7 cellular contexts compared by ENCODE assay signal in genomic region chr17:77404812-77405581, GRCh38.
DNase-seq lines count a peak whose midpoint lies in the region; ATAC-seq and TF ChIP-seq lines count a peak whose summit lies in the region.

No MANE protein-coding gene starts in this region.

- no peaks in the 10 kb centered on the region for H3K9me3 ChIP-seq in tibial artery

- DNase-seq in HL-60 (ENCODE audit: low read depth in 1 of 2, low spot score in 1 of 2) (peak; percentile 52 to 90), dermis microvascular lymphatic vessel endothelial cell (ENCODE audit: low read depth in 2 of 2) (peak; percentile 93), occipital lobe (lab: John Stamatoyannopoulos, UW) (peak; percentile 34), tibial artery (peak in 1 of 2 donors; percentile 74), RPMI8226 (no peak)
- DNase-seq in activated CD4-positive, alpha-beta T cell treated with anti-CD3 and anti-CD28 coated beads, Interleukin-2, amount 10 ng/mL, durations not matched to agents 24 days and 14 days: peak; percentile 95

- no peaks in the 10 kb centered on the region for H3K9me3 Mint-ChIP-seq in activated CD4-positive, alpha-beta T cell treated with anti-CD3 and anti-CD28 coated beads, Interleukin-2, amount 10 ng/mL, durations not matched to agents 24 days and 14 days

- peaks cover 85% of the 10 kb centered on the region for H3K4me1 Mint-ChIP-seq in activated CD4-positive, alpha-beta T cell treated with anti-CD3 and anti-CD28 coated beads, Interleukin-2, amount 10 ng/mL, durations not matched to agents 24 days and 14 days

- H3K27me3 ChIP-seq in HL-60 (ENCODE audit: insufficient read depth, poor library complexity, severe bottlenecking) (no peaks in the 10 kb centered on the region), tibial artery (no peaks in the 10 kb centered on the region)

- H3K27ac ChIP-seq in HL-60 (replicated peaks) (peak overlapping the region; percentile 31), tibial artery (peak overlapping the region; percentile 85 to 87)

- H3K27me3 Mint-ChIP-seq in activated CD4-positive, alpha-beta T cell treated with anti-CD3 and anti-CD28 coated beads, Interleukin-2, amount 10 ng/mL, durations not matched to agents 24 days and 14 days: no peaks in the 10 kb centered on the region

- intact Hi-C loops in activated CD4-positive, alpha-beta T cell treated with anti-CD3 and anti-CD28 coated beads, Interleukin-2, amount 10 ng/mL, durations not matched to agents 24 days and 14 days (cut with micrococcal nuclease): loop anchor here (1.0 to 5.0 kb wide), 4 partner anchors 15 to 68 kb away; no protein-coding TSS in a partner anchor
- intact Hi-C loops in tibial artery (cut with DNase I; ENCODE audit: low total_unique reads): no loop called here

- no peak for TF ChIP-seq CTCF in HL-60 (IDR thresholded peaks at IDR 0.05; ENCODE audit: insufficient read depth, low read length)
- no peak for TF ChIP-seq CTCF in tibial artery (IDR thresholded peaks at IDR 0.05)

- H3K36me3 ChIP-seq in tibial artery: peaks cover 9 to 21% (median 13%) of the 10 kb centered on the region in 3 donors

- peaks cover 41% of the 10 kb centered on the region for H3K36me3 Mint-ChIP-seq in activated CD4-positive, alpha-beta T cell treated with anti-CD3 and anti-CD28 coated beads, Interleukin-2, amount 10 ng/mL, durations not matched to agents 24 days and 14 days (ENCODE audit: low read depth)

- peaks cover 12 to 86% (median 70%) of the 10 kb centered on the region in 4 donors for H3K4me1 ChIP-seq in tibial artery

- H3K27ac Mint-ChIP-seq in activated CD4-positive, alpha-beta T cell treated with anti-CD3 and anti-CD28 coated beads, Interleukin-2, amount 10 ng/mL, durations not matched to agents 24 days and 14 days: peak overlapping the region; percentile 90

- ATAC-seq in GM19324 (IDR thresholded peaks at IDR 0.05; ENCODE audit: low FRiP score, unreplicated experiment): peak; percentile 49

- H3K4me3 ChIP-seq in HL-60 (replicated peaks; ENCODE audit: insufficient read depth, low read length) (no peak overlapping the region), tibial artery (no peak overlapping the region)

- peak overlapping the region; percentile 95 for H3K4me3 Mint-ChIP-seq in activated CD4-positive, alpha-beta T cell treated with anti-CD3 and anti-CD28 coated beads, Interleukin-2, amount 10 ng/mL, durations not matched to agents 24 days and 14 days
